16 cellular contexts compared by ENCODE assay signal in the genomic region with DNA sequence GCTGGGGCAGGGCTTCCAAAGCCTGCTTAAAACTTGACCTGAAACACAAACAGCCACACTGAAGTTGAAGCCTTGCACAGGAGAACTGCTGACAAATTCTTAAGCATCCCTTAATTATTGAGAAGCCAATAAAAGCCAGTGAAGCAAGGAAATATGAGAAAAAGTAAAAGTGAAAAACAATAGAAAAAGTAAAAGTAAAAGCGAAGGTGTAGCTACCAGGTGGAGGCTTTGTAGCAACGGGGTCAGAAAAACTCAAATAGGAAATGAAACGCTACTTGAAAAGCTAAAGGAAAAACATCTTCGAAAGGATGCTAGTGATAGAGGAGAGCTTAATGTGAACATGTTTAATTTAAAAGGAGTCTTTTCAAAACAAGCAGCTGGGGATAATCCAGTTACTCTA.
DNase-seq lines count a peak whose midpoint lies in the region; ATAC-seq, FAIRE-seq and TF ChIP-seq lines count a peak whose summit lies in the region.
"Had no signal": no experiment of that assay in that cellular context is flagged by ENCODE, and none has a peak within 500 bp of the region (broad histone marks: within the 10 kb centered on the region; RNA-seq: fewer than 3 reads in every experiment).

No MANE protein-coding gene starts in this region.

- peak; percentile 40 for FAIRE-seq in GM12891 (lab: Jason Lieb, UNC)
- FAIRE-seq: small intestine had no signal

- no peak overlapping the region for H3K27ac ChIP-seq in CD4-positive, alpha-beta memory T cell (ENCODE audit: low read depth, low read length)
- H3K27ac ChIP-seq: transverse colon had no signal

- CTCF ChIA-PET in CD4-positive, alpha-beta memory T cell (lab: Charles Lee; ENCODE audit: partially characterized antibody), result interaction anchor here (1.1 to 2.0 kb wide), 4 partner anchors 14 to 299 kb away, joined by 3 to 9 read pairs (median 4); no protein-coding TSS in a partner anchor
- CTCF ChIA-PET in activated CD4-positive, alpha-beta memory T cell treated with anti-CD3 and anti-CD28 coated beads for 36 hours (lab: Charles Lee), result interaction anchor here (0.9 to 2.3 kb wide), 5 partner anchors 12 to 71 kb away, joined by 3 to 7 read pairs (median 4); no protein-coding TSS in a partner anchor

- DNase-seq in CD4-positive, alpha-beta memory T cell, result no peak
- DNase-seq in GM12891 (ENCODE audit: insufficient read length, low spot score) (no peak), immature natural killer cell (no peak), glutamatergic neuron (no peak), activated gamma-delta T cell treated with Interleukin-2 at 50 U/mL for 16 hours (no peak), NCI-H526 (lab: John Stamatoyannopoulos, UW) (no peak)
- DNase-seq in activated CD4-positive, alpha-beta memory T cell treated with anti-CD3 and anti-CD28 coated beads for 36 hours, result no peak
- DNase-seq: aorta, BE2C, DMS53, hippocampal formation, NCI-H1930, small intestine, transverse colon had no signal

- peaks cover 7% of the 10 kb centered on the region for H3K36me3 ChIP-seq in CD4-positive, alpha-beta memory T cell (ENCODE audit: insufficient read depth, low read length)
- H3K36me3 ChIP-seq: BE2C had no signal

- H3K4me1 ChIP-seq in CD4-positive, alpha-beta memory T cell (ENCODE audit: insufficient read depth, low read length), result peaks cover 56% of the 10 kb centered on the region
- H3K4me1 ChIP-seq: BE2C had no signal

- no peaks in the 10 kb centered on the region for H3K9me3 Mint-ChIP-seq in CD4-positive, alpha-beta memory T cell
- H3K9me3 Mint-ChIP-seq in activated CD4-positive, alpha-beta memory T cell treated with anti-CD3 and anti-CD28 coated beads for 36 hours, result peaks cover 9% of the 10 kb centered on the region
- H3K9me3 Mint-ChIP-seq in immature natural killer cell (no peaks in the 10 kb centered on the region), glutamatergic neuron (ENCODE audit: unreplicated experiment) (no peaks in the 10 kb centered on the region)

- peak overlapping the region; percentile 17 to 85 (median 64) for H3K4me3 Mint-ChIP-seq in CD4-positive, alpha-beta memory T cell
- peak overlapping the region; percentile 62 for H3K4me3 Mint-ChIP-seq in activated CD4-positive, alpha-beta memory T cell treated with anti-CD3 and anti-CD28 coated beads for 36 hours
- H3K4me3 Mint-ChIP-seq in immature natural killer cell (peak overlapping the region; percentile 50 to 72 (median 66)), glutamatergic neuron (ENCODE audit: unreplicated experiment) (no peak overlapping the region)

- H3K4me1 Mint-ChIP-seq in CD4-positive, alpha-beta memory T cell, result peaks cover 53 to 55% (median 55%) of the 10 kb centered on the region in 4 donors
- H3K4me1 Mint-ChIP-seq in activated CD4-positive, alpha-beta memory T cell treated with anti-CD3 and anti-CD28 coated beads for 36 hours (ENCODE audit: low read depth), result peaks cover 94% of the 10 kb centered on the region
- peaks cover 56 to 58% of the 10 kb centered on the region in 2 donors for H3K4me1 Mint-ChIP-seq in immature natural killer cell
- peaks cover 7% of the 10 kb centered on the region for H3K4me1 Mint-ChIP-seq in glutamatergic neuron (ENCODE audit: low read depth, unreplicated experiment)

- intact Hi-C loops in CD4-positive, alpha-beta memory T cell (cut with micrococcal nuclease), result loop anchor here (2.0 kb wide), 1 partner anchor 14 kb away; no protein-coding TSS in a partner anchor
- intact Hi-C loops in activated CD4-positive, alpha-beta memory T cell treated with anti-CD3 and anti-CD28 coated beads for 36 hours (cut with micrococcal nuclease), result no loop called here

- H3K27me3 ChIP-seq in CD4-positive, alpha-beta memory T cell (ENCODE audit: insufficient read depth, low read length), result no peaks in the 10 kb centered on the region
- H3K27me3 ChIP-seq: BE2C, transverse colon had no signal

- peak overlapping the region; percentile 8 to 88 (median 71) for H3K27ac Mint-ChIP-seq in CD4-positive, alpha-beta memory T cell
- H3K27ac Mint-ChIP-seq in activated CD4-positive, alpha-beta memory T cell treated with anti-CD3 and anti-CD28 coated beads for 36 hours, result peak overlapping the region; percentile 100
- peak overlapping the region; percentile 78 to 95 (median 91) for H3K27ac Mint-ChIP-seq in immature natural killer cell
- H3K27ac Mint-ChIP-seq in glutamatergic neuron (ENCODE audit: unreplicated experiment), result no peak overlapping the region
- H3K27ac Mint-ChIP-seq: progenitor cell of endocrine pancreas had no signal

- no peak for TF ChIP-seq POLR2A in GM12891 (IDR thresholded peaks at IDR 0.05; ENCODE audit: low read depth, low read length)

- TF ChIP-seq CTCF in glutamatergic neuron (IDR thresholded peaks at IDR 0.05; ENCODE audit: partially characterized antibody, unreplicated experiment), result no peak

- no peaks in the 10 kb centered on the region for H3K27me3 Mint-ChIP-seq in CD4-positive, alpha-beta memory T cell
- H3K27me3 Mint-ChIP-seq in activated CD4-positive, alpha-beta memory T cell treated with anti-CD3 and anti-CD28 coated beads for 36 hours, result no peaks in the 10 kb centered on the region
- H3K27me3 Mint-ChIP-seq in immature natural killer cell (ENCODE audit: low read depth in 3 of 3), result peaks cover 0 to 2% (median 0%) of the 10 kb centered on the region in 3 donors
- H3K27me3 Mint-ChIP-seq in glutamatergic neuron (ENCODE audit: unreplicated experiment), result no peaks in the 10 kb centered on the region
- H3K27me3 Mint-ChIP-seq: progenitor cell of endocrine pancreas had no signal

- H3K4me3 ChIP-seq in CD4-positive, alpha-beta memory T cell (ENCODE audit: low read length in 2 of 2), result no peak overlapping the region
- H3K4me3 ChIP-seq: transverse colon had no signal

- no peak for ATAC-seq in HG02852 (IDR thresholded peaks at IDR 0.05; ENCODE audit: unreplicated experiment)

- no peaks in the 10 kb centered on the region for H3K9me3 ChIP-seq in CD4-positive, alpha-beta memory T cell (ENCODE audit: control insufficient read depth in 1 of 2, low read length in 2 of 2)
- H3K9me3 ChIP-seq: BE2C, transverse colon had no signal

- H3K36me3 Mint-ChIP-seq in CD4-positive, alpha-beta memory T cell, result peaks cover 24 to 47% of the 10 kb centered on the region in 2 donors
- peaks cover 69% of the 10 kb centered on the region for H3K36me3 Mint-ChIP-seq in activated CD4-positive, alpha-beta memory T cell treated with anti-CD3 and anti-CD28 coated beads for 36 hours
- H3K36me3 Mint-ChIP-seq in immature natural killer cell (peaks cover 14 to 32% (median 32%) of the 10 kb centered on the region in 3 donors), glutamatergic neuron (ENCODE audit: unreplicated experiment) (peaks cover 19% of the 10 kb centered on the region)

- POLR2A ChIA-PET in CD4-positive, alpha-beta memory T cell (lab: Charles Lee; ENCODE audit: partially characterized antibody), result interaction anchor here (1.2 to 3.7 kb wide), 7 partner anchors 10 to 43 kb away, joined by 3 to 28 read pairs (median 10); no protein-coding TSS in a partner anchor
- POLR2A ChIA-PET in activated CD4-positive, alpha-beta memory T cell treated with anti-CD3 and anti-CD28 coated beads for 36 hours (lab: Charles Lee), result interaction anchor here (0.7 to 7.1 kb wide), 18 partner anchors 10 to 157 kb away, joined by 3 to 136 read pairs (median 10); partner anchors contain the start of gene IRF4

TF ChIP-seq in GM12891, 5 proteins besides CTCF, POLR2A, EP300 and RAD21:
- TF ChIP-seq POLR2AphosphoS5 (IDR thresholded peaks at IDR 0.05; ENCODE audit: low read depth, low read length) (no peak), SPI1 (IDR thresholded peaks at IDR 0.05; ENCODE audit: low read depth, low read length) (no peak), POU2F2 (IDR thresholded peaks at IDR 0.05; ENCODE audit: low read depth, low read length) (no peak), TAF1 (IDR thresholded peaks at IDR 0.05; ENCODE audit: low read depth, low read length) (no peak), PAX5 (IDR thresholded peaks at IDR 0.05; ENCODE audit: insufficient read depth, low read length, severe bottlenecking) (no peak)
